ENCODE assay signal across 9 cellular contexts in the genomic region with DNA sequence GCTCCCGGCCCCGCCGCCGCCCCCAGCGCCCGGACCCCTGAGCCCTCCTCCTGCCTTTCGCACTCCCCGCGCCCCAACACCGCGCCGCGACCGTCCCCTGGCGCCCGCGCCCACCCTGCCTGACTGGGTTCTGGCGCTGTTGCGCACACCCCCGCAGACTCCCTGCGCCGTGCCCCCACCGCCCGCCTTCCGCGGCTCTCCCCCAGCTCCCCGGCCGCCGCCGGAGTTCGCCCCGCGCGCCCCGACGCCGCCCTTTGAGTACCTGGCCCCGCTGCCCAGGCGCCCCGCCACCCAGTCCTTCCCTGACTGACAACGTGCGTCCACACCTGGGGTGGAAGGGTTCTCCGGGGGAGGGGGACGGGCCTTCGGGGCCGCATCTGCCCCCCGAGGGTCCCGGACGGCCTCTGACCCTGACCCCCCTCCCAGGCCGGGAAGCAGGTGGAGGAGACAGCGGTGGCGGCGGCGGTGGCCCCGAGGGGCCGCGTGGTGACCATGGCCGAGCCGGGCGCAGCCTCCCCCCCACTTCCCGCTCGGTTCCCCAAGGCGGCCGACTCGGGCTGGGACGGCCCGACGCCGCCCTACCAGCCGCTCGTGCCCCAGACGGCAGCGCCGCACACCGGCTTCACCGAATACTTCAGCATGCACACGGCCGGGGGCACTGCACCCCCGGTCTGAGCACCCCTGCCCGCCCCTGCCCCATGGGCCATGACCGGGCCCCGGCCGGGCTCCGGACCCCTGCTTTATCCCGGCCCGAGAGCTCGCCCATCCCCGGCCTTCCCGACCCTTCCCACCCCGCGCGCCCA. TPM values are rescaled to one million over a fixed set of nuclear protein-coding genes. Genes with fewer than 3 reads are reported as not detected.
DNase-seq lines count a peak whose midpoint lies in the region; ATAC-seq and TF ChIP-seq lines count a peak whose summit lies in the region.
"Had no signal": no experiment of that assay in that cellular context is flagged by ENCODE, and none has a peak within 500 bp of the region (broad histone marks: within the 10 kb centered on the region; RNA-seq: fewer than 3 reads in every experiment).

No MANE protein-coding gene starts in this region.

- H3K27me3 ChIP-seq in A673 (replicated peaks; ENCODE audit: insufficient read depth, low read depth, low read length, poor library complexity), result peaks cover 9% of the 10 kb centered on the region
- H3K27me3 ChIP-seq in GM23338 (ENCODE audit: insufficient read depth), result peaks cover 14% of the 10 kb centered on the region

- H3K79me2 ChIP-seq in GM23338 (replicated peaks; ENCODE audit: insufficient read depth), result peaks cover 22% of the 10 kb centered on the region

- H3K36me3 Mint-ChIP-seq in GM23338 (ENCODE audit: low read depth) (no peaks in the 10 kb centered on the region), immature natural killer cell (peaks cover 3 to 5% (median 4%) of the 10 kb centered on the region in 3 donors)

- TF ChIP-seq CTCF in A673 (conservative IDR thresholded peaks at IDR 0.05; ENCODE audit: low read depth, low read length) (0 out of 2 replicates have a peak, but pooled peaks have one; percentile 21), GM23338 (conservative IDR thresholded peaks at IDR 0.05; ENCODE audit: low read depth in 2 of 2) (peak in 1 of 2 experiments; percentile 40; a peak in 2 of 4 replicates)

- H3K27ac ChIP-seq in A673 (ENCODE audit: low read depth, low read length, poor library complexity, severe bottlenecking) (no peak overlapping the region), GM23338 (ENCODE audit: low read depth) (no peak overlapping the region)

- no TSS peak for BruUV-seq in A673 (replicated peaks; lab: Mats Ljungman, UMichigan)

- POLR2A ChIA-PET in A673 (lab: Charles Lee; ENCODE audit: low non-redundant PET) (interaction anchor here (0.6 kb wide), 1 partner anchor 1898 kb away, joined by 5 read pairs; no protein-coding TSS in a partner anchor), HEK293T (lab: Yijun Ruan, JAX) (interaction anchor here (1.6 kb wide), 1 partner anchor 81 kb away, joined by 3 read pairs; no protein-coding TSS in a partner anchor)

- H3K27ac Mint-ChIP-seq in GM23338 (no peak overlapping the region), immature natural killer cell (no peak overlapping the region)

- H3K4me3 ChIP-seq in A673 (ENCODE audit: low read depth, low read length, poor library complexity, severe bottlenecking) (peak overlapping the region; percentile 88), GM23338 (peak overlapping the region; percentile 55)

- peak; percentile 19 for ATAC-seq in GM23338

- intact Hi-C loops in A673 (cut with micrococcal nuclease; ENCODE audit: unreplicated experiment), result no loop called here
- intact Hi-C loops in posterior vena cava (cut with DNase I), result loop anchor here (10.0 kb wide), 2 partner anchors 189 to 199 kb away; a partner anchor contains a TSS

- H3K9me2 ChIP-seq in GM23338 (ENCODE audit: insufficient read depth), result no peaks in the 10 kb centered on the region

- peak; percentile 37 for DNase-seq in A673 (ENCODE audit: low spot score)
- DNase-seq in GM23338 (ENCODE audit: low spot score), result peak; percentile 70
- DNase-seq in activated naive CD4-positive, alpha-beta T cell treated with anti-CD3 and anti-CD28 coated beads, Interleukin-2, amount 50 U/mL, for 16 hours, result peak; percentile 19
- DNase-seq in immature natural killer cell, result peak in 2 of 3 donors; percentile 15 to 16
- DNase-seq in posterior vena cava (ENCODE audit: low spot score), result no peak
- DNase-seq in HEK293T (ENCODE audit: extremely low spot score), result no peak
- no peak for DNase-seq in NCI-H1417 treated with DMSO at 0.1 percent for 48 hours (lab: John Stamatoyannopoulos, UW)
- DNase-seq in superior temporal gyrus (ENCODE audit: extremely low spot score), result no peak
- DNase-seq: DND-41 had no signal

- H3K36me3 ChIP-seq in A673 (ENCODE audit: insufficient read depth, low read length, poor library complexity, severe bottlenecking) (no peaks in the 10 kb centered on the region), GM23338 (ENCODE audit: insufficient read depth) (no peaks in the 10 kb centered on the region)

- H3K4me1 Mint-ChIP-seq in GM23338, result peaks cover 20% of the 10 kb centered on the region
- peaks cover 25 to 28% of the 10 kb centered on the region in 2 donors for H3K4me1 Mint-ChIP-seq in immature natural killer cell

- CTCF ChIA-PET in A673 (lab: Charles Lee), result no interaction called here
- CTCF ChIA-PET in HEK293T (lab: Yijun Ruan, JAX), result no interaction called here

- peaks cover 6% of the 10 kb centered on the region for H3F3A ChIP-seq in GM23338 (replicated peaks; ENCODE audit: low read depth)

- H3K4me2 ChIP-seq in GM23338, result peak overlapping the region; percentile 85

- H3K9me3 Mint-ChIP-seq in GM23338, result no peaks in the 10 kb centered on the region
- H3K9me3 Mint-ChIP-seq in immature natural killer cell, result no peaks in the 10 kb centered on the region

- H3K27me3 Mint-ChIP-seq in GM23338 (ENCODE audit: insufficient read depth, low read depth, poor library complexity) (peaks cover 17% of the 10 kb centered on the region), immature natural killer cell (ENCODE audit: low read depth in 3 of 3) (peaks cover 7 to 11% (median 7%) of the 10 kb centered on the region in 3 donors)

- H3K4me3 Mint-ChIP-seq in GM23338 (peak overlapping the region; percentile 87), immature natural killer cell (no peak overlapping the region)

- H4K20me1 ChIP-seq in GM23338 (replicated peaks; ENCODE audit: insufficient read depth), result no peaks in the 10 kb centered on the region

- H3K4me1 ChIP-seq in A673 (ENCODE audit: insufficient read depth, low read length, poor library complexity, severe bottlenecking) (peaks cover 5% of the 10 kb centered on the region), GM23338 (ENCODE audit: insufficient read depth) (0 out of 2 replicates have a peak, but pooled peaks cover 6% of the 10 kb centered on the region)

- H3K9me3 ChIP-seq in A673 (ENCODE audit: low read depth, low read length, poor library complexity, severe bottlenecking), result no peaks in the 10 kb centered on the region

- H2AFZ ChIP-seq in GM23338, result peak overlapping the region; percentile 89

TF ChIP-seq in GM23338, 12 proteins besides CTCF, POLR2A, EP300 and RAD21:
- TF ChIP-seq, protein P1, sequence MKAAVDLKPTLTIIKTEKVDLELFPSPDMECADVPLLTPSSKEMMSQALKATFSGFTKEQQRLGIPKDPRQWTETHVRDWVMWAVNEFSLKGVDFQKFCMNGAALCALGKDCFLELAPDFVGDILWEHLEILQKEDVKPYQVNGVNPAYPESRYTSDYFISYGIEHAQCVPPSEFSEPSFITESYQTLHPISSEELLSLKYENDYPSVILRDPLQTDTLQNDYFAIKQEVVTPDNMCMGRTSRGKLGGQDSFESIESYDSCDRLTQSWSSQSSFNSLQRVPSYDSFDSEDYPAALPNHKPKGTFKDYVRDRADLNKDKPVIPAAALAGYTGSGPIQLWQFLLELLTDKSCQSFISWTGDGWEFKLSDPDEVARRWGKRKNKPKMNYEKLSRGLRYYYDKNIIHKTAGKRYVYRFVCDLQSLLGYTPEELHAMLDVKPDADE (IDR thresholded peaks at IDR 0.05), result no peak
- TF ChIP-seq ZNF331 (CRISPR knock-in tag; IDR thresholded peaks at IDR 0.05; ENCODE audit: low read depth), result no peak
- TF ChIP-seq CREB1 (CRISPR knock-in tag; IDR thresholded peaks at IDR 0.05; ENCODE audit: low read depth), result no peak
- TF ChIP-seq EZH2 (IDR thresholded peaks at IDR 0.05; ENCODE audit: low read depth, unreplicated experiment), result peak; percentile 44
- no peak for TF ChIP-seq NANOG (IDR thresholded peaks at IDR 0.05; ENCODE audit: borderline replicate concordance)

TF ChIP-seq in HEK293T, 16 proteins besides CTCF, POLR2A, EP300 and RAD21:
- TF ChIP-seq NFRKB (IDR thresholded peaks at IDR 0.05), result no peak

RNA-seq across cellular contexts. Expression of a gene that starts 1.4 kb away (rescaled TPM):
- total RNA-seq in A673 (2021) (28.5 and 33.6 TPM in 2 replicates), posterior vena cava (10 to 100 TPM; 16.8 to 20.4 TPM)
- total RNA-seq in GM23338 (2014; rRNA removed; shearing (Covaris generic)), result 32.1 and 40.5 TPM in 2 replicates
- polyA plus RNA-seq in GM23338 (2016; fragmentation: Nextera tagmentation; extraction: Ambion mirVana) (4.7 and 6.2 TPM in 2 replicates), immature natural killer cell (under 1 TPM in 2 of 3 donors, not detected in 1; 0.12 to 0.56 TPM)

RNA-seq across cellular contexts. Expression of a gene that starts 10.9 kb away (rescaled TPM):
- total RNA-seq in A673 (2021), result 4.9 and 5.7 TPM in 2 replicates
- total RNA-seq in GM23338 (2014; rRNA removed; shearing (Covaris generic)), result 1.3 and 5.4 TPM in 2 replicates
- polyA plus RNA-seq in GM23338 (2016; fragmentation: Nextera tagmentation; extraction: Ambion mirVana), result 1.9 and 2.3 TPM in 2 replicates
- polyA plus RNA-seq in immature natural killer cell, result not detected
- under 1 TPM in 1 of 2 donors, not detected in 1; 0.14 TPM for total RNA-seq in posterior vena cava

RNA-seq across cellular contexts. Expression of a gene that starts 21.6 kb away (rescaled TPM):
- total RNA-seq in A673 (2021) (151 and 166 TPM in 2 replicates), posterior vena cava (1 to 10 TPM; 5.7 to 5.8 TPM)
- total RNA-seq in GM23338 (2014; rRNA removed; shearing (Covaris generic)), result 139 and 162 TPM in 2 replicates
- polyA plus RNA-seq in GM23338 (2016; fragmentation: Nextera tagmentation; extraction: Ambion mirVana) (195 and 197 TPM in 2 replicates), immature natural killer cell (10 to 100 TPM; 17.4 to 27.3 (median 26.0) TPM)

RNA-seq across cellular contexts. Expression of a gene that starts 22.1 kb away (rescaled TPM):
- total RNA-seq in A673 (2021), result 2.5 and 3.6 TPM in 2 replicates
- total RNA-seq in GM23338 (2014; rRNA removed; shearing (Covaris generic)), result 3.6 and 8.1 TPM in 2 replicates
- polyA plus RNA-seq in GM23338 (2016; fragmentation: Nextera tagmentation; extraction: Ambion mirVana), result 4.1 and 5.6 TPM in 2 replicates
- under 1 TPM in 1 of 3 donors, not detected in 2; 0.16 TPM for polyA plus RNA-seq in immature natural killer cell
- total RNA-seq in posterior vena cava, result under 1 TPM in 1 of 2 donors, not detected in 1; 0.19 TPM

RNA-seq across cellular contexts. Expression of a gene that starts 55.0 kb away (rescaled TPM):
- total RNA-seq in A673 (2021) (75.8 and 80.3 TPM in 2 replicates), posterior vena cava (10 to 100 TPM; 57.7 to 79.0 TPM)
- 31.8 and 42.0 TPM in 2 replicates for total RNA-seq in GM23338 (2014; rRNA removed; shearing (Covaris generic))
- polyA plus RNA-seq in GM23338 (2016; fragmentation: Nextera tagmentation; extraction: Ambion mirVana) (13.2 and 13.9 TPM in 2 replicates), immature natural killer cell (1 to 10 TPM in 1 of 3 donors, under 1 TPM in 1, not detected in 1; 0.52 to 2.9 TPM)

Comparison
In these comparisons a context has a peak if more than half of its experiments do, and no peak if none do; other contexts are left out.
1. DNase-seq: peak in A673 (single experiment), GM23338 (single experiment), activated naive CD4-positive, alpha-beta T cell treated with anti-CD3 and anti-CD28 coated beads, Interleukin-2, amount 50 U/mL, for 16 hours (single experiment) and immature natural killer cell (2 of 3); none in posterior vena cava (single experiment), HEK293T (single experiment), NCI-H1417 treated with DMSO at 0.1 percent for 48 hours (single experiment) and superior temporal gyrus (single experiment).
2. RNA of a gene that starts 21.6 kb away (total RNA-seq): 151 to 166 TPM in A673 and 139 to 162 TPM in GM23338; 5.7 to 5.8 TPM in posterior vena cava; every median in the first group is over 10 times any median in the second.